ENCODE assay signal across 8 cellular contexts in genomic region chr1:40691538-40692428, GRCh38. TPM values are rescaled to one million over a fixed set of nuclear protein-coding genes. Genes with fewer than 3 reads are reported as not detected.
A peak's percentile ranks its signal among the peaks of the same experiment; 100 is the strongest.
DNase-seq lines count a peak whose midpoint lies in the region; ATAC-seq and TF ChIP-seq lines count a peak whose summit lies in the region.

NFYC (plus strand) TSS chr1:40691704; CDS start chr1:40738844, 47,140 bp downstream.

- peaks cover 55% of the 10 kb centered on the region for H3K4me1 Mint-ChIP-seq in nephron progenitor cell
- peaks cover 56% of the 10 kb centered on the region for H3K4me1 Mint-ChIP-seq in stimulated activated naive CD8-positive, alpha-beta T cell treated with anti-CD3 and anti-CD28 coated beads, Interleukin-15, amount 100 ng/mL, for 72 hours

- H3K4me3 ChIP-seq in H7 (ENCODE audit: insufficient read depth, low read depth, low read length) (peak within 1 kb of the TSS; percentile 95), MG63 (peak within 1 kb of the TSS; percentile 94), fibroblast of the aortic adventitia (ENCODE audit: low read depth, low read length) (peak within 1 kb of the TSS; percentile 92)

- H3K36me3 ChIP-seq in H7 (replicated peaks; ENCODE audit: control insufficient read depth, insufficient read depth, low read length) (no peaks in the 10 kb centered on the region), MG63 (0 out of 2 replicates have a peak, but pooled peaks cover 2% of the 10 kb centered on the region)

- H3K9me3 Mint-ChIP-seq in nephron progenitor cell: peaks cover under 1% of the 10 kb centered on the region
- H3K9me3 Mint-ChIP-seq in stimulated activated naive CD8-positive, alpha-beta T cell treated with anti-CD3 and anti-CD28 coated beads, Interleukin-15, amount 100 ng/mL, for 72 hours: peaks cover 0 to 4% of the 10 kb centered on the region in 2 donors

- H3K9me3 ChIP-seq in MG63: no peaks in the 10 kb centered on the region

- peak within 1 kb of the TSS; percentile 99 for H3K27ac Mint-ChIP-seq in nephron progenitor cell
- peak within 1 kb of the TSS; percentile 99 to 100 for H3K27ac Mint-ChIP-seq in stimulated activated naive CD8-positive, alpha-beta T cell treated with anti-CD3 and anti-CD28 coated beads, Interleukin-15, amount 100 ng/mL, for 72 hours

- H3K27me3 Mint-ChIP-seq in nephron progenitor cell (ENCODE audit: low read depth, poor library complexity): no peaks in the 10 kb centered on the region
- no peaks in the 10 kb centered on the region for H3K27me3 Mint-ChIP-seq in stimulated activated naive CD8-positive, alpha-beta T cell treated with anti-CD3 and anti-CD28 coated beads, Interleukin-15, amount 100 ng/mL, for 72 hours

- TF ChIP-seq CTCF in fibroblast of the aortic adventitia (IDR thresholded peaks at IDR 0.05; ENCODE audit: insufficient read depth, low read length): no peak
- TF ChIP-seq CTCF in nephron progenitor cell (IDR thresholded peaks at IDR 0.05): no peak

- H3K27me3 ChIP-seq in H7 (ENCODE audit: control insufficient read depth, insufficient read depth, low read length) (no peaks in the 10 kb centered on the region), MG63 (no peaks in the 10 kb centered on the region)

- peak; percentile 91 for ATAC-seq in stimulated activated naive CD8-positive, alpha-beta T cell treated with anti-CD3 and anti-CD28 coated beads, Interleukin-15, amount 100 ng/mL, for 72 hours

- peaks cover 38% of the 10 kb centered on the region for H3K36me3 Mint-ChIP-seq in nephron progenitor cell (ENCODE audit: low read depth)

- DNase-seq in ELF-1 (ENCODE audit: low read depth, low spot score) (peak; percentile 98), H7 (peak; percentile 96), MG63 (peak; percentile 94), SHP77 treated with DMSO at 0.1 percent for 48 hours (lab: John Stamatoyannopoulos, UW) (peak; percentile 92), fibroblast of the aortic adventitia (ENCODE audit: low read depth) (peak; percentile 98), nephron progenitor cell (peak; percentile 94)
- DNase-seq in activated effector memory CD4-positive, alpha-beta T cell treated with anti-CD3 and anti-CD28 coated beads, Interleukin-2, amount 50 U/mL, for 16 hours: peak; percentile 97
- peak; percentile 97 to 98 for DNase-seq in stimulated activated naive CD8-positive, alpha-beta T cell treated with anti-CD3 and anti-CD28 coated beads, Interleukin-15, amount 100 ng/mL, for 72 hours

- peak within 1 kb of the TSS; percentile 97 for H3K4me3 Mint-ChIP-seq in nephron progenitor cell
- peak within 1 kb of the TSS; percentile 91 to 94 for H3K4me3 Mint-ChIP-seq in stimulated activated naive CD8-positive, alpha-beta T cell treated with anti-CD3 and anti-CD28 coated beads, Interleukin-15, amount 100 ng/mL, for 72 hours

RNA-seq across cellular contexts. Expression of gene NFYC, which starts in this region (rescaled TPM):
- total RNA-seq in H7 (2014; rRNA removed; shearing (Covaris generic)): 43.3 and 51.0 TPM in 2 replicates
- 10.7 and 16.4 TPM in 2 replicates for total RNA-seq in MG63 (2014; rRNA removed; shearing (Covaris generic); ENCODE audit: low replicate concordance)
- 13.2 and 23.1 TPM in 2 replicates for total RNA-seq in fibroblast of the aortic adventitia (ENCODE audit: low replicate concordance)

Comparison
In these comparisons a context has a peak if more than half of its experiments do, and no peak if none do; other contexts are left out.
1. Peak in every context shown above with its lines: DNase-seq, ATAC-seq and H3K4me3 ChIP-seq.